ENCODE assay signal across 23 cellular contexts in genomic region chr16:57883480-57883879, GRCh38.
DNase-seq lines count a peak whose midpoint lies in the region; ATAC-seq, FAIRE-seq and TF ChIP-seq lines count a peak whose summit lies in the region.
"Had no signal": no experiment of that assay in that cellular context is flagged by ENCODE, and none has a peak within 500 bp of the region (broad histone marks: within the 10 kb centered on the region; RNA-seq: fewer than 3 reads in every experiment).

No MANE protein-coding gene starts in this region.

- H3K9me3 Mint-ChIP-seq in natural killer cell: no peaks in the 10 kb centered on the region
- no peaks in the 10 kb centered on the region for H3K9me3 Mint-ChIP-seq in natural killer cell treated with Interleukin-12 subunit alpha and Interleukin-12 subunit beta and Interleukin-15 and Interleukin-18, amount 100 ng/mL, for 72 hours
- H3K9me3 Mint-ChIP-seq in astrocyte (ENCODE audit: unreplicated experiment): peaks cover 2% of the 10 kb centered on the region
- H3K9me3 Mint-ChIP-seq in nephron progenitor cell: no peaks in the 10 kb centered on the region
- H3K9me3 Mint-ChIP-seq: CD4-positive, alpha-beta T cell had no signal

- H3K36me3 Mint-ChIP-seq in natural killer cell: no peaks in the 10 kb centered on the region
- no peaks in the 10 kb centered on the region for H3K36me3 Mint-ChIP-seq in natural killer cell treated with Interleukin-12 subunit alpha and Interleukin-12 subunit beta and Interleukin-15 and Interleukin-18, amount 100 ng/mL, for 72 hours
- H3K36me3 Mint-ChIP-seq in astrocyte (ENCODE audit: low read depth, unreplicated experiment): peaks cover 2% of the 10 kb centered on the region
- H3K36me3 Mint-ChIP-seq in nephron progenitor cell (ENCODE audit: low read depth): no peaks in the 10 kb centered on the region

- H3K4me3 ChIP-seq in astrocyte (ENCODE audit: insufficient read depth, low read depth, low read length): no peak overlapping the region
- peak overlapping the region; percentile 28 for H3K4me3 ChIP-seq in thoracic aorta
- H3K4me3 ChIP-seq: BLaER1 treated with 17β-estradiol and CSF1 and Interleukin-3, amounts not matched to agents 10 nM and 100 nM; GM23248; MG63; SJCRH30 had no signal

- intact Hi-C loops in natural killer cell (cut with micrococcal nuclease): loop anchor here (10.0 kb wide), 1 partner anchor 411 kb away; the partner anchor contains the start of gene PRSS54

- H3K4me1 ChIP-seq in astrocyte (ENCODE audit: insufficient read depth, low read length) (peaks cover 5% of the 10 kb centered on the region), thoracic aorta (ENCODE audit: control insufficient read depth in 1 of 2, low read depth in 2 of 2) (peaks cover 4 to 7% of the 10 kb centered on the region in 2 donors)
- H3K4me1 ChIP-seq: SJCRH30 had no signal

- H3K27ac Mint-ChIP-seq in natural killer cell: no peak overlapping the region
- H3K27ac Mint-ChIP-seq in natural killer cell treated with Interleukin-12 subunit alpha and Interleukin-12 subunit beta and Interleukin-15 and Interleukin-18, amount 100 ng/mL, for 72 hours: no peak overlapping the region
- no peak overlapping the region for H3K27ac Mint-ChIP-seq in astrocyte (ENCODE audit: unreplicated experiment)
- H3K27ac Mint-ChIP-seq in nephron progenitor cell: no peak overlapping the region
- H3K27ac Mint-ChIP-seq: CD4-positive, alpha-beta T cell had no signal

- DNase-seq in natural killer cell (no peak), astrocyte (ENCODE audit: low read depth) (no peak), nephron progenitor cell (no peak), thoracic aorta (ENCODE audit: low spot score) (no peak), NCI-H774 (lab: John Stamatoyannopoulos, UW) (no peak), activated gamma-delta T cell treated with Interleukin-2 at 50 U/mL for 16 hours (no peak)
- no peak for DNase-seq in natural killer cell treated with Interleukin-12 subunit alpha and Interleukin-12 subunit beta and Interleukin-15 and Interleukin-18, amount 100 ng/mL, for 72 hours (ENCODE audit: low spot score)
- DNase-seq in stimulated activated CD8-positive, alpha-beta memory T cell treated with anti-CD3 and anti-CD28 coated beads, Interleukin-4, amount 100 ng/mL, for 48 hours: no peak
- DNase-seq: CD4-positive, alpha-beta T cell; GM23248; KG1; NCI-H1105 treated with DMSO at 0.1 percent for 48 hours; NCI-H2029; NCI-H446; NCI-H524 treated with DMSO at 0.1 percent for 48 hours; NCI-H82; NK-92 treated with Interleukin-12 subunit alpha and Interleukin-12 subunit beta, amount 100 ng/mL, for 24 hours; PC-3; SJCRH30 had no signal

- H3K27me3 ChIP-seq in astrocyte (ENCODE audit: insufficient read depth, low read length) (peaks cover 68% of the 10 kb centered on the region), thoracic aorta (replicated peaks; ENCODE audit: insufficient read depth) (no peaks in the 10 kb centered on the region)
- H3K27me3 ChIP-seq: BLaER1 treated with 17β-estradiol and CSF1 and Interleukin-3, amounts not matched to agents 10 nM and 100 nM had no signal

- H3K4me1 Mint-ChIP-seq in natural killer cell (peaks cover 16 to 18% of the 10 kb centered on the region in 2 donors), astrocyte (ENCODE audit: low read depth, unreplicated experiment) (no peaks in the 10 kb centered on the region), nephron progenitor cell (peaks cover 15% of the 10 kb centered on the region)
- H3K4me1 Mint-ChIP-seq in natural killer cell treated with Interleukin-12 subunit alpha and Interleukin-12 subunit beta and Interleukin-15 and Interleukin-18, amount 100 ng/mL, for 72 hours (ENCODE audit: low read depth in 2 of 2): peaks cover 5 to 11% of the 10 kb centered on the region in 2 donors

- ATAC-seq in natural killer cell (no peak), thoracic aorta (ENCODE audit: insufficient number of reproducible peaks, low FRiP score, low read depth) (no peak)
- ATAC-seq in natural killer cell treated with Interleukin-12 subunit alpha and Interleukin-12 subunit beta and Interleukin-15 and Interleukin-18, amount 100 ng/mL, for 72 hours: no peak
- ATAC-seq: HCT116, PC-3 had no signal

- H3K4me3 Mint-ChIP-seq in natural killer cell: peak overlapping the region; percentile 45
- H3K4me3 Mint-ChIP-seq in natural killer cell treated with Interleukin-12 subunit alpha and Interleukin-12 subunit beta and Interleukin-15 and Interleukin-18, amount 100 ng/mL, for 72 hours: no peak overlapping the region
- no peak overlapping the region for H3K4me3 Mint-ChIP-seq in astrocyte (ENCODE audit: unreplicated experiment)
- H3K4me3 Mint-ChIP-seq in nephron progenitor cell: peak overlapping the region; percentile 52
- H3K4me3 Mint-ChIP-seq: CD4-positive, alpha-beta T cell had no signal

- FAIRE-seq in astrocyte (lab: Jason Lieb, UNC): no peak
- FAIRE-seq: D721Med had no signal

- no peak overlapping the region for H3K9ac ChIP-seq in astrocyte (ENCODE audit: low read length)
- H3K9ac ChIP-seq: BLaER1 treated with 17β-estradiol and CSF1 and Interleukin-3, amounts not matched to agents 10 nM and 100 nM; GM23248 had no signal

- H2AFZ ChIP-seq in astrocyte (ENCODE audit: low read depth, low read length): no peak overlapping the region
- H2AFZ ChIP-seq: GM23248 had no signal

- no peaks in the 10 kb centered on the region for H3K9me3 ChIP-seq in astrocyte (ENCODE audit: insufficient read depth, low read depth, low read length)
- H3K9me3 ChIP-seq in thoracic aorta: no peaks in the 10 kb centered on the region
- H3K9me3 ChIP-seq: BLaER1 treated with 17β-estradiol and CSF1 and Interleukin-3, amounts not matched to agents 10 nM and 100 nM; MG63; SJCRH30 had no signal

- TF ChIP-seq CTCF in natural killer cell (IDR thresholded peaks at IDR 0.05): no peak
- TF ChIP-seq CTCF in astrocyte (IDR thresholded peaks at IDR 0.05; ENCODE audit: insufficient read depth, low read depth, low read length): no peak
- no peak for TF ChIP-seq CTCF in nephron progenitor cell (IDR thresholded peaks at IDR 0.05)
- TF ChIP-seq CTCF in thoracic aorta (IDR thresholded peaks at IDR 0.05): no peak

- H3K79me2 ChIP-seq in astrocyte (ENCODE audit: insufficient read depth, low read length): no peaks in the 10 kb centered on the region

- no peaks in the 10 kb centered on the region for H3K36me3 ChIP-seq in astrocyte (ENCODE audit: insufficient read depth, low read length)
- H3K36me3 ChIP-seq in thoracic aorta: no peaks in the 10 kb centered on the region
- H3K36me3 ChIP-seq: BLaER1 treated with 17β-estradiol and CSF1 and Interleukin-3, amounts not matched to agents 10 nM and 100 nM; MG63; SJCRH30 had no signal

- H3K27me3 Mint-ChIP-seq in natural killer cell (ENCODE audit: low read depth in 2 of 2) (peaks cover 9 to 29% of the 10 kb centered on the region in 2 donors), astrocyte (ENCODE audit: low read depth, unreplicated experiment) (peaks cover 61% of the 10 kb centered on the region), nephron progenitor cell (ENCODE audit: low read depth, poor library complexity) (peaks cover 69% of the 10 kb centered on the region)
- peaks cover 14 to 25% of the 10 kb centered on the region in 2 donors for H3K27me3 Mint-ChIP-seq in natural killer cell treated with Interleukin-12 subunit alpha and Interleukin-12 subunit beta and Interleukin-15 and Interleukin-18, amount 100 ng/mL, for 72 hours

- H3K27ac ChIP-seq in astrocyte (ENCODE audit: low read depth, low read length) (no peak overlapping the region), thoracic aorta (no peak overlapping the region)
- H3K27ac ChIP-seq: BLaER1 treated with 17β-estradiol and CSF1 and Interleukin-3, amounts not matched to agents 10 nM and 100 nM; GM23248; SJCRH30 had no signal

- H3K4me2 ChIP-seq in astrocyte (ENCODE audit: low read length): peak overlapping the region; percentile 37
- H3K4me2 ChIP-seq: BLaER1 treated with 17β-estradiol and CSF1 and Interleukin-3, amounts not matched to agents 10 nM and 100 nM had no signal

- H4K20me1 ChIP-seq in astrocyte (ENCODE audit: insufficient read depth, low read length): no peaks in the 10 kb centered on the region
- H4K20me1 ChIP-seq: BLaER1 treated with 17β-estradiol and CSF1 and Interleukin-3, amounts not matched to agents 10 nM and 100 nM had no signal

Comparison
In these comparisons a context has a peak if more than half of its experiments do, and no peak if none do; other contexts are left out.
1. H3K4me3 Mint-ChIP-seq: peak in natural killer cell (single experiment) and nephron progenitor cell (single experiment); none in natural killer cell treated with Interleukin-12 subunit alpha and Interleukin-12 subunit beta and Interleukin-15 and Interleukin-18, amount 100 ng/mL, for 72 hours (single experiment) and astrocyte (single experiment).